ENCODE assay signal across 9 cellular contexts in genomic region chr1:156508205-156508954, GRCh38. TPM values are rescaled to one million over a fixed set of nuclear protein-coding genes. Genes with fewer than 3 reads are reported as not detected.
DNase-seq lines count a peak whose midpoint lies in the region; ATAC-seq lines count a peak whose summit lies in the region.
"Had no signal": no experiment of that assay in that cellular context is flagged by ENCODE, and none has a peak within 500 bp of the region (broad histone marks: within the 10 kb centered on the region; RNA-seq: fewer than 3 reads in every experiment).

No MANE protein-coding gene starts in this region.

- intact Hi-C loops in activated CD4-positive, alpha-beta T cell treated with anti-CD3 and anti-CD28 coated beads, Interleukin-2, amount 10 ng/mL, durations not matched to agents 24 days and 14 days (cut with micrococcal nuclease) = loop anchor here (10.0 kb wide), 3 partner anchors 294 to 1534 kb away; partner anchors contain the start of genes CKS1B, LAMTOR2, PMF1 and SHC1
- intact Hi-C loops in left colon (cut with DNase I, micrococcal nuclease) = no loop called here

- H3K36me3 ChIP-seq in thymus (ENCODE audit: control insufficient read depth, insufficient read depth) = no peaks in the 10 kb centered on the region

- H3K9me3 ChIP-seq in thymus (ENCODE audit: control insufficient read depth) = no peaks in the 10 kb centered on the region

- no peaks in the 10 kb centered on the region for H3K9me3 Mint-ChIP-seq in activated CD4-positive, alpha-beta T cell treated with anti-CD3 and anti-CD28 coated beads, Interleukin-2, amount 10 ng/mL, durations not matched to agents 24 days and 14 days
- peaks cover 3% of the 10 kb centered on the region for H3K9me3 Mint-ChIP-seq in activated naive CD8-positive, alpha-beta T cell treated with anti-CD3 and anti-CD28 coated beads for 36 hours

- peak overlapping the region; percentile 87 for H3K27ac Mint-ChIP-seq in activated CD4-positive, alpha-beta T cell treated with anti-CD3 and anti-CD28 coated beads, Interleukin-2, amount 10 ng/mL, durations not matched to agents 24 days and 14 days
- peak overlapping the region; percentile 60 for H3K27ac Mint-ChIP-seq in activated naive CD8-positive, alpha-beta T cell treated with anti-CD3 and anti-CD28 coated beads for 36 hours

- ATAC-seq in left colon (no peak), HG02678 (IDR thresholded peaks at IDR 0.05; ENCODE audit: unreplicated experiment) (no peak)
- ATAC-seq: activated CD4-positive, CD25-positive, alpha-beta regulatory T cell treated with anti-CD3 and anti-CD28 coated beads, Interleukin-2, amount 50 U/mL, for 24 hours had no signal

- peak overlapping the region; percentile 71 for H3K27ac ChIP-seq in thymus (ENCODE audit: low read depth)

- H3K27me3 ChIP-seq in thymus (ENCODE audit: control insufficient read depth, insufficient read depth) = no peaks in the 10 kb centered on the region

- H3K36me3 Mint-ChIP-seq in activated CD4-positive, alpha-beta T cell treated with anti-CD3 and anti-CD28 coated beads, Interleukin-2, amount 10 ng/mL, durations not matched to agents 24 days and 14 days (ENCODE audit: low read depth) = peaks cover 4% of the 10 kb centered on the region
- H3K36me3 Mint-ChIP-seq in activated naive CD8-positive, alpha-beta T cell treated with anti-CD3 and anti-CD28 coated beads for 36 hours = peaks cover 5% of the 10 kb centered on the region

- H3K4me1 Mint-ChIP-seq in activated CD4-positive, alpha-beta T cell treated with anti-CD3 and anti-CD28 coated beads, Interleukin-2, amount 10 ng/mL, durations not matched to agents 24 days and 14 days = peaks cover 56% of the 10 kb centered on the region
- peaks cover 49% of the 10 kb centered on the region for H3K4me1 Mint-ChIP-seq in activated naive CD8-positive, alpha-beta T cell treated with anti-CD3 and anti-CD28 coated beads for 36 hours

- peak; percentile 73 for DNase-seq in activated CD4-positive, alpha-beta T cell treated with anti-CD3 and anti-CD28 coated beads, Interleukin-2, amount 10 ng/mL, durations not matched to agents 24 days and 14 days
- no peak for DNase-seq in activated CD4-positive, alpha-beta T cell treated with anti-CD3 and anti-CD28 coated beads for 1 hour
- DNase-seq in activated naive CD8-positive, alpha-beta T cell treated with anti-CD3 and anti-CD28 coated beads for 36 hours = no peak
- DNase-seq in left colon = peak; percentile 60 to 84
- no peak for DNase-seq in stimulated activated CD4-positive, alpha-beta T cell treated with anti-CD3 and anti-CD28 coated beads, Interleukin-1b, Interleukin-23, amount 100 ng/mL, for 48 hours
- no peak for DNase-seq in KG1 (lab: John Stamatoyannopoulos, UW)

- peaks cover 3% of the 10 kb centered on the region for H3K27me3 Mint-ChIP-seq in activated CD4-positive, alpha-beta T cell treated with anti-CD3 and anti-CD28 coated beads, Interleukin-2, amount 10 ng/mL, durations not matched to agents 24 days and 14 days
- H3K27me3 Mint-ChIP-seq in activated naive CD8-positive, alpha-beta T cell treated with anti-CD3 and anti-CD28 coated beads for 36 hours = no peaks in the 10 kb centered on the region

- H3K4me3 ChIP-seq in thymus (ENCODE audit: low read length) = peak overlapping the region; percentile 14

- peak overlapping the region; percentile 76 for H3K4me3 Mint-ChIP-seq in activated CD4-positive, alpha-beta T cell treated with anti-CD3 and anti-CD28 coated beads, Interleukin-2, amount 10 ng/mL, durations not matched to agents 24 days and 14 days
- H3K4me3 Mint-ChIP-seq in activated naive CD8-positive, alpha-beta T cell treated with anti-CD3 and anti-CD28 coated beads for 36 hours = peak overlapping the region; percentile 75

- 87% methylated on average over 7 of the region's 7 CpGs for WGBS in thymus

- peaks cover 58% of the 10 kb centered on the region for H3K4me1 ChIP-seq in thymus (ENCODE audit: control insufficient read depth, insufficient read depth, low read length)

RNA-seq across cellular contexts. Expression of gene MEF2D, which starts 7.8 kb away (rescaled TPM):
- 29.7 and 29.8 TPM in 2 replicates for total RNA-seq in activated CD4-positive, alpha-beta T cell treated with anti-CD3 and anti-CD28 coated beads, Interleukin-2, amount 10 ng/mL, durations not matched to agents 24 days and 14 days
- 10 to 100 TPM; 25.7 to 27.8 TPM for total RNA-seq in activated naive CD8-positive, alpha-beta T cell treated with anti-CD3 and anti-CD28 coated beads for 36 hours
- 10 to 100 TPM; 45.9 to 66.4 TPM for total RNA-seq in left colon
- 26.3 TPM for polyA plus RNA-seq in thymus

Comparison
In these comparisons a context has a peak if more than half of its experiments do, and no peak if none do; other contexts are left out.
1. DNase-seq: peak in activated CD4-positive, alpha-beta T cell treated with anti-CD3 and anti-CD28 coated beads, Interleukin-2, amount 10 ng/mL, durations not matched to agents 24 days and 14 days (single experiment) and left colon (2 of 2); none in activated CD4-positive, alpha-beta T cell treated with anti-CD3 and anti-CD28 coated beads for 1 hour (single experiment), activated naive CD8-positive, alpha-beta T cell treated with anti-CD3 and anti-CD28 coated beads for 36 hours (single experiment), stimulated activated CD4-positive, alpha-beta T cell treated with anti-CD3 and anti-CD28 coated beads, Interleukin-1b, Interleukin-23, amount 100 ng/mL, for 48 hours (single experiment) and KG1 (single experiment).